Comparison of ENCODE assay signal across 10 cellular contexts in genomic region chr16:23679986-23680336, GRCh38. TPM values are rescaled to one million over a fixed set of nuclear protein-coding genes. Genes with fewer than 3 reads are reported as not detected.
DNase-seq lines count a peak whose midpoint lies in the region; ATAC-seq and TF ChIP-seq lines count a peak whose summit lies in the region.
"Had no signal": no experiment of that assay in that cellular context is flagged by ENCODE, and none has a peak within 500 bp of the region (broad histone marks: within the 10 kb centered on the region; RNA-seq: fewer than 3 reads in every experiment).

No MANE protein-coding gene starts in this region.

- no peaks in the 10 kb centered on the region for H3K27me3 Mint-ChIP-seq in type B pancreatic cell

- peaks cover 12% of the 10 kb centered on the region for H3K36me3 Mint-ChIP-seq in type B pancreatic cell

- TF ChIP-seq CTCF in VCaP (conservative IDR thresholded peaks at IDR 0.05) (no peak), foreskin keratinocyte (conservative IDR thresholded peaks at IDR 0.05) (no peak), type B pancreatic cell (conservative IDR thresholded peaks at IDR 0.05) (no peak)

- intact Hi-C loops in cardiac septum (cut with DNase I), result no loop called here
- intact Hi-C loops in Right ventricle myocardium inferior (cut with DNase I), result no loop called here

- H3K4me1 Mint-ChIP-seq in type B pancreatic cell (ENCODE audit: unreplicated experiment), result peaks cover 23% of the 10 kb centered on the region

- H3K27ac ChIP-seq in VCaP (peak overlapping the region; percentile 53; the same call in 1 of the 2 replicates), foreskin keratinocyte (peak overlapping the region; percentile 30)

- no peaks in the 10 kb centered on the region for H3K27me3 ChIP-seq in foreskin keratinocyte

- H3K4me1 ChIP-seq in foreskin keratinocyte, result peaks cover 7% of the 10 kb centered on the region

- H3K9me3 Mint-ChIP-seq in type B pancreatic cell, result no peaks in the 10 kb centered on the region

- peak overlapping the region; percentile 94 for H3K4me3 Mint-ChIP-seq in type B pancreatic cell

- peak overlapping the region; percentile 67 for H3K27ac Mint-ChIP-seq in type B pancreatic cell

- DNase-seq in cardiac septum (ENCODE audit: low spot score), result peak; percentile 41
- DNase-seq in Right ventricle myocardium inferior (ENCODE audit: missing footprints), result no peak
- DNase-seq in foreskin keratinocyte, result no peak
- DNase-seq in type B pancreatic cell (ENCODE audit: extremely low spot score, unreplicated experiment), result no peak
- no peak for DNase-seq in activated gamma-delta T cell (lab: John Stamatoyannopoulos, UW)
- DNase-seq in activated effector memory CD4-positive, alpha-beta T cell treated with anti-CD3 and anti-CD28 coated beads, Interleukin-2, amount 50 U/mL, for 16 hours, result no peak

- ATAC-seq in Right ventricle myocardium inferior (no peak), foreskin keratinocyte (peak; percentile 9), GM18498 (IDR thresholded peaks at IDR 0.05; ENCODE audit: unreplicated experiment) (no peak)

RNA-seq across cellular contexts. Expression of gene PLK1, which starts 1.3 kb away (rescaled TPM):
- total RNA-seq in cardiac septum (0.54 TPM), Right ventricle myocardium inferior (1.2 TPM), foreskin keratinocyte (55.4 and 78.4 TPM in 2 replicates), type B pancreatic cell (ENCODE audit: low replicate concordance) (21.6 and 67.2 TPM in 2 replicates)
- 75.4 and 98.9 TPM in 2 replicates for polyA plus RNA-seq in foreskin keratinocyte

RNA-seq across cellular contexts. Expression of gene ERN2, which starts 33.1 kb away (rescaled TPM):
- not detected for total RNA-seq in cardiac septum
- total RNA-seq in Right ventricle myocardium inferior, result not detected
- total RNA-seq in foreskin keratinocyte, result not detected in 2 replicates
- not detected in 2 replicates for polyA plus RNA-seq in foreskin keratinocyte
- 0.64 and 3.1 TPM in 2 replicates for total RNA-seq in type B pancreatic cell (ENCODE audit: low replicate concordance)
- total RNA-seq: M059J; T-helper 2 cell treated with Interferon-gamma antibody and Interleukin-4, amounts not matched to agents 100 ng/mL and 5 ng/mL, for 36 hours had no signal

RNA-seq across cellular contexts. Expression of gene DCTN5, which starts 38.7 kb away (rescaled TPM):
- total RNA-seq in cardiac septum (38.4 TPM), Right ventricle myocardium inferior (38.2 TPM), foreskin keratinocyte (59.0 and 62.8 TPM in 2 replicates), type B pancreatic cell (ENCODE audit: low replicate concordance) (77.8 and 78.3 TPM in 2 replicates)
- polyA plus RNA-seq in foreskin keratinocyte, result 35.5 and 44.3 TPM in 2 replicates

RNA-seq across cellular contexts. Expression of gene PALB2, which starts 38.9 kb away (rescaled TPM):
- total RNA-seq in cardiac septum, result 4.6 TPM
- 4.9 TPM for total RNA-seq in Right ventricle myocardium inferior
- 28.7 and 29.1 TPM in 2 replicates for total RNA-seq in foreskin keratinocyte
- 17.1 and 18.5 TPM in 2 replicates for polyA plus RNA-seq in foreskin keratinocyte
- 14.0 and 19.3 TPM in 2 replicates for total RNA-seq in type B pancreatic cell (ENCODE audit: low replicate concordance)

Comparison
In these comparisons a context has a peak if more than half of its experiments do, and no peak if none do; other contexts are left out.
1. RNA of gene PLK1, which starts 1.3 kb away (total RNA-seq): 55.4 to 78.4 TPM in foreskin keratinocyte and 21.6 to 67.2 TPM in type B pancreatic cell; 1.2 TPM in Right ventricle myocardium inferior (single experiment) and 0.54 TPM in cardiac septum (single experiment); every median in the first group is over 10 times any median in the second.